17 cellular contexts compared by ENCODE assay signal in the genomic region with DNA sequence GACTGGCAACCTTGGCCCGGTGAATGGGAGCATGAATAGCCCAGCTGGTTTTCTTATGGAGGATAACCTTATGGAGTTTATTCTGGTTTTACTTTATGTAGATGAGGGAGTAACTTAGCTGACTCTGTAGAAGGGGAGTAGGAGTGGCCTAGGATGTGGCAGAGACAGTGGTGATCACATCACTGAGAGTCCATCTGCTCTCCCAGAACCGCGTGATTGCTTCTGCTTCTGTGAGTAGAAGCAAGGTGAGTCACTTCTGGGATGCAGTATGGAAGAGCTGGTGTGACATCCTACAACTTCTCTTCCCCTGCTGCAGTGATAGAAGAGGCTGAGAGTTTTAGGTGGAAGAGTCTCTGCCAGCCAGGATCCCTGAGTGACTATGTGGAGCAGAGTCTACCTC.
"Had no signal": no experiment of that assay in that cellular context is flagged by ENCODE, and none has a peak within 500 bp of the region (broad histone marks: within the 10 kb centered on the region; RNA-seq: fewer than 3 reads in every experiment).

No MANE protein-coding gene starts in this region.

- FAIRE-seq: endothelial cell of umbilical vein, islet of Langerhans had no signal

- DNase-seq: activated CD4-positive, CD25-positive, alpha-beta regulatory T cell treated with anti-CD3 and anti-CD28 coated beads, Interleukin-2, amount 50 U/mL, for 72 hours; activated naive CD4-positive, alpha-beta T cell; activated naive CD8-positive, alpha-beta T cell treated with anti-CD3 and anti-CD28 coated beads, Interleukin-2, amount 10 ng/mL, durations not matched to agents 7 days and 5 days; activated T-cell treated with anti-CD3 and anti-CD28 coated beads for 4 hours; anterior cingulate cortex; brain microvascular endothelial cell; cerebellar nuclear complex; effector CD8-positive, alpha-beta T cell; naive B cell; sigmoid colon; spleen; T-helper 9 cell; trophoblast cell had no signal

- ATAC-seq: gastroesophageal sphincter, left lobe of liver had no signal
